In genomic region chr2:7539760-7540159, GRCh38 we compare ENCODE assay signal across 23 cellular contexts.
DNase-seq lines count a peak whose midpoint lies in the region; ATAC-seq and TF ChIP-seq lines count a peak whose summit lies in the region.
"Had no signal": no experiment of that assay in that cellular context is flagged by ENCODE, and none has a peak within 500 bp of the region (broad histone marks: within the 10 kb centered on the region; RNA-seq: fewer than 3 reads in every experiment).

No MANE protein-coding gene starts in this region.

- H3K9me3 Mint-ChIP-seq in CD8-positive, alpha-beta memory T cell, result peaks cover 5 to 24% (median 17%) of the 10 kb centered on the region in 5 donors
- H3K9me3 Mint-ChIP-seq in naive thymus-derived CD8-positive, alpha-beta T cell, result peaks cover 9 to 62% (median 40%) of the 10 kb centered on the region in 9 donors

- H3K4me3 ChIP-seq in AG10803 (ENCODE audit: low read length) (no peak overlapping the region), aorta (ENCODE audit: low read length in 2 of 2) (no peak overlapping the region)
- no peak overlapping the region for H3K4me3 ChIP-seq in CD8-positive, alpha-beta memory T cell (ENCODE audit: low read length)
- H3K4me3 ChIP-seq: adrenal gland, PC-9, psoas muscle, thyroid gland had no signal

- no peak for TF ChIP-seq CTCF in AG10803 (conservative IDR thresholded peaks at IDR 0.05; ENCODE audit: low read length)

- H3K4me1 Mint-ChIP-seq in CD8-positive, alpha-beta memory T cell, result peaks cover 28 to 45% (median 32%) of the 10 kb centered on the region in 3 donors
- H3K4me1 Mint-ChIP-seq in naive thymus-derived CD8-positive, alpha-beta T cell, result peaks cover 12 to 52% (median 44%) of the 10 kb centered on the region in 4 donors
- H3K4me1 Mint-ChIP-seq: nephron progenitor cell had no signal

- intact Hi-C loops in aorta (cut with DNase I), result no loop called here

- peaks cover 1 to 50% (median 5%) of the 10 kb centered on the region in 3 donors for H3K36me3 Mint-ChIP-seq in CD8-positive, alpha-beta memory T cell
- peaks cover 0 to 39% (median 28%) of the 10 kb centered on the region in 3 donors for H3K36me3 Mint-ChIP-seq in naive thymus-derived CD8-positive, alpha-beta T cell
- H3K36me3 Mint-ChIP-seq: stimulated activated effector memory CD8-positive, alpha-beta T cell treated with anti-CD3 and anti-CD28 coated beads, Interleukin-12 subunit alpha, Interleukin-12 subunit beta, amount 100 ng/mL, for 72 hours had no signal

- WGBS in aorta, 2 donors, result 64 to 87% methylated on average over 5 of the region's 5 CpGs

- H3K27me3 ChIP-seq in CD8-positive, alpha-beta memory T cell (ENCODE audit: insufficient read depth, low read length, poor library complexity, severe bottlenecking), result no peaks in the 10 kb centered on the region
- H3K27me3 ChIP-seq in aorta (ENCODE audit: control insufficient read depth in 1 of 2, insufficient read depth in 2 of 2, low read length in 1 of 2), result no peaks in the 10 kb centered on the region
- H3K27me3 ChIP-seq: thyroid gland had no signal

- in situ Hi-C loops in G401 (cut with HindIII; ENCODE audit: low sequenced_read_pairs), result no loop called here

- CTCF ChIA-PET in CD8-positive, alpha-beta memory T cell (lab: Charles Lee), result interaction anchor here (2.0 kb wide), 1 partner anchor 27 kb away, joined by 4 read pairs; no protein-coding TSS in a partner anchor

- peak overlapping the region in 6 of 7 donors; percentile 42 to 74 (median 58) for H3K4me3 Mint-ChIP-seq in CD8-positive, alpha-beta memory T cell
- peak overlapping the region in 7 of 10 donors; percentile 20 to 73 (median 45) for H3K4me3 Mint-ChIP-seq in naive thymus-derived CD8-positive, alpha-beta T cell
- H3K4me3 Mint-ChIP-seq: activated CD4-positive, alpha-beta T cell treated with anti-CD3 and anti-CD28 coated beads, Interleukin-2, amount 10 ng/mL, durations not matched to agents 24 days and 14 days; activated T-cell treated with anti-CD3 and anti-CD28 coated beads, Interleukin-2, amount 50 U/mL, for 4 hours; nephron progenitor cell; stimulated activated effector memory CD8-positive, alpha-beta T cell treated with anti-CD3 and anti-CD28 coated beads, Interleukin-12 subunit alpha, Interleukin-12 subunit beta, amount 100 ng/mL, for 72 hours had no signal

- no peak overlapping the region for H3K27ac ChIP-seq in CD8-positive, alpha-beta memory T cell (ENCODE audit: low read depth, low read length)
- H3K27ac ChIP-seq in aorta (ENCODE audit: low read depth in 1 of 2, low read length in 2 of 2), result no peak overlapping the region
- H3K27ac ChIP-seq: adrenal gland, PC-9, psoas muscle, thyroid gland had no signal

- POLR2A ChIA-PET in CD8-positive, alpha-beta memory T cell (lab: Charles Lee), result no interaction called here
- POLR2A ChIA-PET in naive thymus-derived CD8-positive, alpha-beta T cell (lab: Charles Lee), result interaction anchor here (1.2 to 2.1 kb wide), 4 partner anchors 13 to 186 kb away, joined by 3 to 7 read pairs (median 5); no protein-coding TSS in a partner anchor

- H3K9me3 ChIP-seq in CD8-positive, alpha-beta memory T cell (ENCODE audit: low read length), result no peaks in the 10 kb centered on the region
- no peaks in the 10 kb centered on the region for H3K9me3 ChIP-seq in aorta (ENCODE audit: control insufficient read depth, low read length)
- H3K9me3 ChIP-seq: adrenal gland, psoas muscle, thyroid gland had no signal

- DNase-seq in AG10803 (ENCODE audit: low read depth), result peak; percentile 64
- no peak for DNase-seq in CD8-positive, alpha-beta memory T cell
- peak; percentile 72 for DNase-seq in astrocyte of the hippocampus (ENCODE audit: low read depth, low spot score)
- no peak for DNase-seq in naive thymus-derived CD8-positive, alpha-beta T cell
- no peak for DNase-seq in NCI-H1417 treated with DMSO at 0.1 percent for 48 hours (lab: John Stamatoyannopoulos, UW)
- DNase-seq in G401 (ENCODE audit: low spot score), result no peak
- no peak for DNase-seq in aorta
- DNase-seq: activated CD4-positive, alpha-beta T cell treated with anti-CD3 and anti-CD28 coated beads, Interleukin-2, amount 10 ng/mL, durations not matched to agents 24 days and 14 days; activated T-cell treated with anti-CD3 and anti-CD28 coated beads, Interleukin-2, amount 50 U/mL, for 4 hours; adrenal gland; C1 segment of cervical spinal cord; DMS153; hippocampal formation; kidney glomerular epithelial cell; NCI-H1436 treated with DMSO at 0.1 percent for 48 hours; NCI-H748 treated with DMSO at 0.1 percent for 48 hours; nephron progenitor cell; PC-9; psoas muscle; thyroid gland had no signal

- H3K4me1 ChIP-seq in CD8-positive, alpha-beta memory T cell (ENCODE audit: insufficient read depth, low read length), result peaks cover 5% of the 10 kb centered on the region
- no peaks in the 10 kb centered on the region for H3K4me1 ChIP-seq in aorta (ENCODE audit: control insufficient read depth in 1 of 2, insufficient read depth in 2 of 2, low read length in 2 of 2)
- H3K4me1 ChIP-seq: adrenal gland, psoas muscle, thyroid gland had no signal

- no peak for ATAC-seq in naive thymus-derived CD8-positive, alpha-beta T cell
- ATAC-seq in HG03521 (IDR thresholded peaks at IDR 0.05; ENCODE audit: unreplicated experiment) (no peak), aorta (ENCODE audit: low FRiP score) (no peak)
- ATAC-seq: activated T-cell treated with anti-CD3 and anti-CD28 coated beads, Interleukin-2, amount 50 U/mL, for 4 hours; HepG2; psoas muscle; stimulated activated effector memory CD8-positive, alpha-beta T cell treated with anti-CD3 and anti-CD28 coated beads, Interleukin-12 subunit alpha, Interleukin-12 subunit beta, amount 100 ng/mL, for 72 hours had no signal

- H3K36me3 ChIP-seq in CD8-positive, alpha-beta memory T cell (ENCODE audit: insufficient read depth, low read length), result no peaks in the 10 kb centered on the region
- no peaks in the 10 kb centered on the region for H3K36me3 ChIP-seq in aorta (ENCODE audit: control insufficient read depth in 1 of 2, insufficient read depth in 2 of 2, low read length in 1 of 2)
- H3K36me3 ChIP-seq: adrenal gland, thyroid gland had no signal

- H3K27me3 Mint-ChIP-seq in CD8-positive, alpha-beta memory T cell, result no peaks in the 10 kb centered on the region
- no peaks in the 10 kb centered on the region for H3K27me3 Mint-ChIP-seq in naive thymus-derived CD8-positive, alpha-beta T cell
- H3K27me3 Mint-ChIP-seq: activated CD4-positive, alpha-beta T cell treated with anti-CD3 and anti-CD28 coated beads, Interleukin-2, amount 10 ng/mL, durations not matched to agents 24 days and 14 days had no signal

- H3K27ac Mint-ChIP-seq in CD8-positive, alpha-beta memory T cell, result peak overlapping the region in 7 of 8 donors; percentile 44 to 81 (median 69)
- H3K27ac Mint-ChIP-seq in naive thymus-derived CD8-positive, alpha-beta T cell, result peak overlapping the region in 7 of 10 donors; percentile 49 to 88 (median 83)
- H3K27ac Mint-ChIP-seq: nephron progenitor cell; stimulated activated effector memory CD8-positive, alpha-beta T cell treated with anti-CD3 and anti-CD28 coated beads, Interleukin-12 subunit alpha, Interleukin-12 subunit beta, amount 100 ng/mL, for 72 hours had no signal

Comparison
In these comparisons a context has a peak if more than half of its experiments do, and no peak if none do; other contexts are left out.
1. DNase-seq: peak in AG10803 (single experiment) and astrocyte of the hippocampus (single experiment); none in CD8-positive, alpha-beta memory T cell (0 of 5), naive thymus-derived CD8-positive, alpha-beta T cell (0 of 10), NCI-H1417 treated with DMSO at 0.1 percent for 48 hours (single experiment), G401 (single experiment) and aorta (0 of 2).